Comparison of ENCODE assay signal across 19 cellular contexts in genomic region chr13:60727140-60727539, GRCh38.
A peak's percentile ranks its signal among the peaks of the same experiment; 100 is the strongest.
DNase-seq lines count a peak whose midpoint lies in the region; ATAC-seq and TF ChIP-seq lines count a peak whose summit lies in the region.
"Had no signal": no experiment of that assay in that cellular context is flagged by ENCODE, and none has a peak within 500 bp of the region (broad histone marks: within the 10 kb centered on the region; RNA-seq: fewer than 3 reads in every experiment).

No MANE protein-coding gene starts in this region.

- CTCF ChIA-PET in CD8-positive, alpha-beta T cell (lab: Charles Lee), result no interaction called here

- ATAC-seq in GM23338, result peak; percentile 73
- ATAC-seq in stimulated activated memory B cell treated with anti-CD40 and anti-IgM and Interleukin-4, amounts not matched to agents 10 μg/mL and 1 μg/mL and 100 μg/mL, for 72 hours, result peak; percentile 41
- no peak for ATAC-seq in CD8-positive, alpha-beta T cell

- H3K9me2 ChIP-seq in GM23338 (ENCODE audit: insufficient read depth), result no peaks in the 10 kb centered on the region

- H3K27me3 Mint-ChIP-seq in GM23338 (ENCODE audit: insufficient read depth, low read depth, poor library complexity), result peaks cover 2% of the 10 kb centered on the region
- H3K27me3 Mint-ChIP-seq in stimulated activated memory B cell treated with anti-CD40 and anti-IgM and Interleukin-4, amounts not matched to agents 10 μg/mL and 1 μg/mL and 100 μg/mL, for 72 hours, result no peaks in the 10 kb centered on the region
- H3K27me3 Mint-ChIP-seq in CD8-positive, alpha-beta T cell (ENCODE audit: low read depth), result no peaks in the 10 kb centered on the region
- H3K27me3 Mint-ChIP-seq: B cell; CD4-positive, CD25-positive, alpha-beta regulatory T cell had no signal

- intact Hi-C loops in CD8-positive, alpha-beta T cell (cut with DNase I, micrococcal nuclease), result no loop called here

- H3K4me3 Mint-ChIP-seq in GM23338, result no peak overlapping the region
- no peak overlapping the region for H3K4me3 Mint-ChIP-seq in stimulated activated memory B cell treated with anti-CD40 and anti-IgM and Interleukin-4, amounts not matched to agents 10 μg/mL and 1 μg/mL and 100 μg/mL, for 72 hours
- H3K4me3 Mint-ChIP-seq in CD8-positive, alpha-beta T cell, result no peak overlapping the region
- H3K4me3 Mint-ChIP-seq: B cell; CD4-positive, CD25-positive, alpha-beta regulatory T cell; CD8-positive, alpha-beta memory T cell; HFFc6 had no signal

- H3K36me3 ChIP-seq in GM23338 (ENCODE audit: insufficient read depth), result no peaks in the 10 kb centered on the region
- H3K36me3 ChIP-seq in CD8-positive, alpha-beta T cell (ENCODE audit: insufficient read depth, low read length), result no peaks in the 10 kb centered on the region
- H3K36me3 ChIP-seq: BLaER1, HAP-1 had no signal

- H3K4me1 Mint-ChIP-seq in GM23338, result peaks cover 5% of the 10 kb centered on the region
- no peaks in the 10 kb centered on the region for H3K4me1 Mint-ChIP-seq in stimulated activated memory B cell treated with anti-CD40 and anti-IgM and Interleukin-4, amounts not matched to agents 10 μg/mL and 1 μg/mL and 100 μg/mL, for 72 hours
- no peaks in the 10 kb centered on the region for H3K4me1 Mint-ChIP-seq in CD8-positive, alpha-beta T cell (ENCODE audit: low read depth)
- H3K4me1 Mint-ChIP-seq: B cell; CD4-positive, CD25-positive, alpha-beta regulatory T cell; CD8-positive, alpha-beta memory T cell had no signal

- H2AFZ ChIP-seq in GM23338, result no peak overlapping the region
- H2AFZ ChIP-seq: GM23248 had no signal

- H3K27ac ChIP-seq in GM23338 (ENCODE audit: low read depth), result no peak overlapping the region
- H3K27ac ChIP-seq in CD8-positive, alpha-beta T cell (ENCODE audit: low read depth, low read length), result no peak overlapping the region
- H3K27ac ChIP-seq: 22Rv1, BLaER1, C4-2B, GM23248 had no signal

- H3K4me1 ChIP-seq in GM23338 (ENCODE audit: insufficient read depth), result 0 out of 2 replicates have a peak, but pooled peaks cover 1% of the 10 kb centered on the region
- no peaks in the 10 kb centered on the region for H3K4me1 ChIP-seq in CD8-positive, alpha-beta T cell (ENCODE audit: insufficient read depth, low read length)
- H3K4me1 ChIP-seq: BLaER1, HAP-1 had no signal

- H3K79me2 ChIP-seq in GM23338 (replicated peaks; ENCODE audit: insufficient read depth), result no peaks in the 10 kb centered on the region

- no peaks in the 10 kb centered on the region for H3K27me3 ChIP-seq in GM23338 (ENCODE audit: insufficient read depth)
- H3K27me3 ChIP-seq in CD8-positive, alpha-beta T cell (ENCODE audit: insufficient read depth, low read length), result no peaks in the 10 kb centered on the region
- H3K27me3 ChIP-seq: BLaER1 had no signal

- DNase-seq in GM23338 (ENCODE audit: low spot score), result no peak
- DNase-seq in RPMI8226, result peak; percentile 3
- peak; percentile 5 for DNase-seq in epithelial cell of esophagus (ENCODE audit: low read depth)
- no peak for DNase-seq in stimulated activated CD4-positive, alpha-beta T cell treated with anti-CD3 and anti-CD28 coated beads, Interleukin-2, amount 100 ng/mL, for 48 hours
- DNase-seq in D341Med (ENCODE audit: low spot score), result no peak
- no peak for DNase-seq in DMS53 treated with DMSO at 0.1 percent for 48 hours (lab: John Stamatoyannopoulos, UW; ENCODE audit: unreplicated experiment)
- DNase-seq in CD8-positive, alpha-beta T cell, result no peak
- DNase-seq: CD4-positive, CD25-positive, alpha-beta regulatory T cell; CD8-positive, alpha-beta memory T cell; DMS53; DND-41; GM23248; HFFc6 had no signal

- no peaks in the 10 kb centered on the region for H3K9me3 Mint-ChIP-seq in GM23338
- H3K9me3 Mint-ChIP-seq in stimulated activated memory B cell treated with anti-CD40 and anti-IgM and Interleukin-4, amounts not matched to agents 10 μg/mL and 1 μg/mL and 100 μg/mL, for 72 hours, result no peaks in the 10 kb centered on the region
- H3K9me3 Mint-ChIP-seq in CD8-positive, alpha-beta T cell, result peaks cover under 1% of the 10 kb centered on the region

- H3K36me3 Mint-ChIP-seq in GM23338 (ENCODE audit: low read depth), result no peaks in the 10 kb centered on the region
- no peaks in the 10 kb centered on the region for H3K36me3 Mint-ChIP-seq in stimulated activated memory B cell treated with anti-CD40 and anti-IgM and Interleukin-4, amounts not matched to agents 10 μg/mL and 1 μg/mL and 100 μg/mL, for 72 hours
- no peaks in the 10 kb centered on the region for H3K36me3 Mint-ChIP-seq in CD8-positive, alpha-beta T cell
- H3K36me3 Mint-ChIP-seq: CD4-positive, CD25-positive, alpha-beta regulatory T cell; CD8-positive, alpha-beta memory T cell had no signal

- POLR2A ChIA-PET in CD8-positive, alpha-beta T cell (lab: Charles Lee), result no interaction called here

- H3K4me3 ChIP-seq in GM23338 (no peak overlapping the region), epithelial cell of esophagus (ENCODE audit: low read length) (no peak overlapping the region)
- H3K4me3 ChIP-seq in CD8-positive, alpha-beta T cell (ENCODE audit: low read depth, low read length), result no peak overlapping the region
- H3K4me3 ChIP-seq: BLaER1, GM23248, HAP-1 had no signal

- TF ChIP-seq CTCF in GM23338 (conservative IDR thresholded peaks at IDR 0.05; ENCODE audit: low read depth in 2 of 2) (no peak), epithelial cell of esophagus (IDR thresholded peaks at IDR 0.05; ENCODE audit: insufficient read depth, low read depth, low read length, missing control alignments) (no peak)
- TF ChIP-seq CTCF in CD8-positive, alpha-beta T cell (IDR thresholded peaks at IDR 0.05), result no peak

- no peak overlapping the region for H3K4me2 ChIP-seq in GM23338
- H3K4me2 ChIP-seq: BLaER1 had no signal

- no peak overlapping the region for H3K27ac Mint-ChIP-seq in GM23338
- no peak overlapping the region for H3K27ac Mint-ChIP-seq in stimulated activated memory B cell treated with anti-CD40 and anti-IgM and Interleukin-4, amounts not matched to agents 10 μg/mL and 1 μg/mL and 100 μg/mL, for 72 hours
- no peak overlapping the region for H3K27ac Mint-ChIP-seq in CD8-positive, alpha-beta T cell
- H3K27ac Mint-ChIP-seq: B cell; CD4-positive, CD25-positive, alpha-beta regulatory T cell; CD8-positive, alpha-beta memory T cell; HFFc6 had no signal

- no peaks in the 10 kb centered on the region for H3F3A ChIP-seq in GM23338 (replicated peaks; ENCODE audit: low read depth)

- no peaks in the 10 kb centered on the region for H3K9me3 ChIP-seq in CD8-positive, alpha-beta T cell (ENCODE audit: low read length)
- H3K9me3 ChIP-seq: BLaER1, HAP-1 had no signal

- H4K20me1 ChIP-seq in GM23338 (replicated peaks; ENCODE audit: insufficient read depth), result no peaks in the 10 kb centered on the region
- H4K20me1 ChIP-seq: BLaER1 had no signal

TF ChIP-seq in GM23338, 12 proteins besides CTCF, POLR2A, EP300 and RAD21:
- no peak for TF ChIP-seq ZNF114 (CRISPR knock-in tag; IDR thresholded peaks at IDR 0.05)
- TF ChIP-seq, protein P1, sequence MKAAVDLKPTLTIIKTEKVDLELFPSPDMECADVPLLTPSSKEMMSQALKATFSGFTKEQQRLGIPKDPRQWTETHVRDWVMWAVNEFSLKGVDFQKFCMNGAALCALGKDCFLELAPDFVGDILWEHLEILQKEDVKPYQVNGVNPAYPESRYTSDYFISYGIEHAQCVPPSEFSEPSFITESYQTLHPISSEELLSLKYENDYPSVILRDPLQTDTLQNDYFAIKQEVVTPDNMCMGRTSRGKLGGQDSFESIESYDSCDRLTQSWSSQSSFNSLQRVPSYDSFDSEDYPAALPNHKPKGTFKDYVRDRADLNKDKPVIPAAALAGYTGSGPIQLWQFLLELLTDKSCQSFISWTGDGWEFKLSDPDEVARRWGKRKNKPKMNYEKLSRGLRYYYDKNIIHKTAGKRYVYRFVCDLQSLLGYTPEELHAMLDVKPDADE (IDR thresholded peaks at IDR 0.05), result no peak

Comparison
In these comparisons a context has a peak if more than half of its experiments do, and no peak if none do; other contexts are left out.
1. DNase-seq: peak in RPMI8226 (single experiment) and epithelial cell of esophagus (single experiment); none in GM23338 (single experiment), stimulated activated CD4-positive, alpha-beta T cell treated with anti-CD3 and anti-CD28 coated beads, Interleukin-2, amount 100 ng/mL, for 48 hours (0 of 2), D341Med (single experiment), DMS53 treated with DMSO at 0.1 percent for 48 hours (single experiment) and CD8-positive, alpha-beta T cell (0 of 7).